1 cellular context compared by ENCODE assay signal in genomic region chr22:19059481-19060278, GRCh38.
TF ChIP-seq lines count a peak whose summit lies in the region.

No MANE protein-coding gene starts in this region.

TF ChIP-seq in A549, 52 proteins besides CTCF, POLR2A, EP300 and RAD21 (continued from another document):
- TF ChIP-seq PHF8 (IDR thresholded peaks at IDR 0.05; ENCODE audit: borderline replicate concordance, low read depth) (no peak), EHMT2 (IDR thresholded peaks at IDR 0.05; ENCODE audit: low read depth) (no peak), CEBPB (IDR thresholded peaks at IDR 0.05) (no peak)
- TF ChIP-seq, protein P1, sequence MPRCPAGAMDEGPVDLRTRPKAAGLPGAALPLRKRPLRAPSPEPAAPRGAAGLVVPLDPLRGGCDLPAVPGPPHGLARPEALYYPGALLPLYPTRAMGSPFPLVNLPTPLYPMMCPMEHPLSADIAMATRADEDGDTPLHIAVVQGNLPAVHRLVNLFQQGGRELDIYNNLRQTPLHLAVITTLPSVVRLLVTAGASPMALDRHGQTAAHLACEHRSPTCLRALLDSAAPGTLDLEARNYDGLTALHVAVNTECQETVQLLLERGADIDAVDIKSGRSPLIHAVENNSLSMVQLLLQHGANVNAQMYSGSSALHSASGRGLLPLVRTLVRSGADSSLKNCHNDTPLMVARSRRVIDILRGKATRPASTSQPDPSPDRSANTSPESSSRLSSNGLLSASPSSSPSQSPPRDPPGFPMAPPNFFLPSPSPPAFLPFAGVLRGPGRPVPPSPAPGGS (IDR thresholded peaks at IDR 0.05): no peak
TF ChIP-seq in A549: peak in this region for 0.
